In genomic region chr10:112785089-112785488, GRCh38 we compare ENCODE assay signal across 22 cellular contexts.
"Had no signal": no experiment of that assay in that cellular context is flagged by ENCODE, and none has a peak within 500 bp of the region (broad histone marks: within the 10 kb centered on the region; RNA-seq: fewer than 3 reads in every experiment).

No MANE protein-coding gene starts in this region.

- H3K27me3 ChIP-seq: heart right ventricle, left lung, right atrium auricular region, spleen, upper lobe of right lung had no signal

- H3K27me3 Mint-ChIP-seq: activated CD4-positive, alpha-beta memory T cell treated with anti-CD3 and anti-CD28 coated beads for 36 hours; activated naive CD4-positive, alpha-beta T cell treated with anti-CD3 and anti-CD28 coated beads, Interleukin-2, amount 10 ng/mL, durations not matched to agents 7 days and 5 days; T-helper 17 cell had no signal

- H3K4me1 Mint-ChIP-seq: activated naive CD4-positive, alpha-beta T cell treated with anti-CD3 and anti-CD28 coated beads, Interleukin-2, amount 10 ng/mL, durations not matched to agents 7 days and 5 days; T-helper 17 cell had no signal

- H3K27ac Mint-ChIP-seq: activated CD4-positive, alpha-beta memory T cell treated with anti-CD3 and anti-CD28 coated beads for 36 hours; activated naive CD4-positive, alpha-beta T cell treated with anti-CD3 and anti-CD28 coated beads, Interleukin-2, amount 10 ng/mL, durations not matched to agents 7 days and 5 days; immature natural killer cell; nephron progenitor cell; T-helper 17 cell had no signal

- H3K4me1 ChIP-seq: heart right ventricle, left lung, prostate gland, right atrium auricular region, spleen, upper lobe of right lung had no signal

- DNase-seq: activated CD4-positive, alpha-beta memory T cell treated with anti-CD3 and anti-CD28 coated beads for 36 hours; activated CD4-positive, alpha-beta T cell treated with anti-CD3 and anti-CD28 coated beads for 48 hours; activated CD4-positive, CD25-positive, alpha-beta regulatory T cell; activated effector memory CD4-positive, alpha-beta T cell treated with Interleukin-2 at 50 U/mL for 16 hours; activated naive CD4-positive, alpha-beta T cell treated with anti-CD3 and anti-CD28 coated beads, Interleukin-2, amount 10 ng/mL, durations not matched to agents 7 days and 5 days; activated T-cell treated with anti-CD3 and anti-CD28 coated beads, Interleukin-2, amount 50 U/mL, for 48 hours; amygdala; heart right ventricle; immature natural killer cell; left lung; mammary epithelial cell; nephron progenitor cell; occipital lobe; spleen; stimulated activated CD4-positive, alpha-beta T cell treated with anti-CD3 and anti-CD28 coated beads, Interleukin-4, amount 100 ng/mL, for 1 hour; stimulated activated naive CD4-positive, alpha-beta T cell; SW 1271; T-helper 17 cell; upper lobe of right lung had no signal

- H3K4me3 ChIP-seq: heart right ventricle, left lung, prostate gland, right atrium auricular region, spleen, thoracic aorta, upper lobe of right lung had no signal

- H3K36me3 ChIP-seq: heart right ventricle, left lung, prostate gland, right atrium auricular region, thoracic aorta, upper lobe of right lung had no signal

- ATAC-seq: heart right ventricle, left lung, T-helper 17 cell, upper lobe of right lung had no signal

- H3K27ac ChIP-seq: heart right ventricle, left lung, prostate gland, right atrium auricular region, spleen, thoracic aorta, upper lobe of right lung had no signal

- H3K4me3 Mint-ChIP-seq: activated CD4-positive, alpha-beta memory T cell treated with anti-CD3 and anti-CD28 coated beads for 36 hours; activated naive CD4-positive, alpha-beta T cell treated with anti-CD3 and anti-CD28 coated beads, Interleukin-2, amount 10 ng/mL, durations not matched to agents 7 days and 5 days; immature natural killer cell; nephron progenitor cell; T-helper 17 cell had no signal

- H3K9me3 ChIP-seq: prostate gland, upper lobe of right lung had no signal
